In genomic region chr11:67955461-67956007, GRCh38 we compare ENCODE assay signal across 1 cellular context.
TF ChIP-seq lines count a peak whose summit lies in the region.

No MANE protein-coding gene starts in this region.

TF ChIP-seq in H1, 55 proteins besides CTCF, POLR2A, EP300 and RAD21 (continued from another document):
- peak; percentile 48 for TF ChIP-seq KDM4A (IDR thresholded peaks at IDR 0.05; ENCODE audit: low read depth, low read length, severe bottlenecking)
- TF ChIP-seq MAX (IDR thresholded peaks at IDR 0.05) = peak; percentile 33; the same call in 1 of the 2 replicates
- 0 out of 2 replicates have a peak, but pooled peaks have one; percentile 7 for TF ChIP-seq CREB1 (IDR thresholded peaks at IDR 0.05)
